In genomic region chr19:2242811-2243210, GRCh38 we compare ENCODE assay signal across 23 cellular contexts. TPM values are rescaled to one million over a fixed set of nuclear protein-coding genes. Genes with fewer than 3 reads are reported as not detected.
DNase-seq lines count a peak whose midpoint lies in the region; ATAC-seq and TF ChIP-seq lines count a peak whose summit lies in the region.
"Had no signal": no experiment of that assay in that cellular context is flagged by ENCODE, and none has a peak within 500 bp of the region (broad histone marks: within the 10 kb centered on the region; RNA-seq: fewer than 3 reads in every experiment).

No MANE protein-coding gene starts in this region.

- 94% methylated on average over 3 of the region's 9 CpGs for WGBS in mammary epithelial cell (ENCODE audit: low coverage, missing lambda C conversion rate)
- no CpG with 5 or more reads among the region's 9 CpGs for WGBS in neuronal stem cell (ENCODE audit: extremely low coverage in 2 of 2, insufficient read length in 2 of 2, insufficient replicate concordance in 1 of 2), 2 donors

- H3K4me3 ChIP-seq in mammary epithelial cell (replicated peaks in 1 of 3; ENCODE audit: insufficient read depth in 1 of 3, low read depth in 2 of 3, low read length in 3 of 3) (no peak overlapping the region), iPS-15b (ENCODE audit: low read depth, low read length) (no peak overlapping the region), neuronal stem cell (ENCODE audit: low read length in 2 of 2) (no peak overlapping the region)
- H3K4me3 ChIP-seq: body of pancreas, transverse colon had no signal

- no peak for DNase-seq in MCF 10A (ENCODE audit: unreplicated experiment)
- DNase-seq in mammary epithelial cell: no peak
- no peak for DNase-seq in T-helper 17 cell
- no peak for DNase-seq in MV-4-11 (lab: John Stamatoyannopoulos, UW)
- no peak for DNase-seq in neuronal stem cell (ENCODE audit: low spot score)
- no peak for DNase-seq in Calu3
- DNase-seq in NCI-H748 (lab: John Stamatoyannopoulos, UW; ENCODE audit: unreplicated experiment): no peak
- DNase-seq: activated CD4-positive, alpha-beta T cell treated with anti-CD3 and anti-CD28 coated beads for 48 hours; activated naive CD8-positive, alpha-beta T cell treated with anti-CD3 and anti-CD28 coated beads, Interleukin-2, amount 50 U/mL, for 24 hours; body of pancreas; C1 segment of cervical spinal cord; kidney glomerular epithelial cell; NCI-H1694; NCI-H748 treated with DMSO at 0.1 percent for 48 hours; SHP77 had no signal

- BruUV-seq in MCF 10A (replicated peaks; lab: Mats Ljungman, UMichigan) (no TSS peak), mammary epithelial cell (replicated peaks; lab: Mats Ljungman, UMichigan) (no TSS peak), Calu3 (replicated peaks; lab: Mats Ljungman, UMichigan) (no TSS peak)

- no peak overlapping the region for H2AK5ac ChIP-seq in neuronal stem cell (ENCODE audit: low read depth, low read length)

- H2BK120ac ChIP-seq in neuronal stem cell (ENCODE audit: low read depth, low read length): no peak overlapping the region

- H3K27me3 Mint-ChIP-seq in MCF 10A (ENCODE audit: insufficient read depth, unreplicated experiment) (no peaks in the 10 kb centered on the region), T-helper 17 cell (no peaks in the 10 kb centered on the region), Calu3 (ENCODE audit: unreplicated experiment) (no peaks in the 10 kb centered on the region)
- H3K27me3 Mint-ChIP-seq: activated naive CD8-positive, alpha-beta T cell treated with anti-CD3 and anti-CD28 coated beads, Interleukin-2, amount 50 U/mL, for 24 hours; memory B cell had no signal

- no peak overlapping the region for H4K91ac ChIP-seq in neuronal stem cell (ENCODE audit: low read depth, low read length, poor library complexity)

- H3K4me2 ChIP-seq in mammary epithelial cell (ENCODE audit: insufficient read depth, low read depth, low read length) (no peak overlapping the region), neuronal stem cell (ENCODE audit: insufficient read depth, low read length, poor library complexity, severe bottlenecking) (no peak overlapping the region)
- H3K4me2 ChIP-seq: KMS-11 had no signal

- H3K4me1 Mint-ChIP-seq in MCF 10A (ENCODE audit: insufficient read depth, unreplicated experiment) (peaks cover 28% of the 10 kb centered on the region), T-helper 17 cell (peaks cover 43% of the 10 kb centered on the region), Calu3 (ENCODE audit: low read depth, unreplicated experiment) (peaks cover 36% of the 10 kb centered on the region)

- no peak overlapping the region for H3K18ac ChIP-seq in neuronal stem cell (ENCODE audit: low read length)

- H3K4me1 ChIP-seq in mammary epithelial cell (ENCODE audit: insufficient read depth, low read length) (peaks cover 37% of the 10 kb centered on the region), iPS-15b (ENCODE audit: control insufficient read depth, insufficient read depth, low read length) (peaks cover 9% of the 10 kb centered on the region), neuronal stem cell (ENCODE audit: control insufficient read depth in 2 of 2, insufficient read depth in 1 of 2, low read depth in 1 of 2, low read length in 2 of 2) (peaks cover 18 to 26% of the 10 kb centered on the region in 2 donors)

- no peak overlapping the region for H3K4me3 Mint-ChIP-seq in MCF 10A (ENCODE audit: unreplicated experiment)
- peak overlapping the region; percentile 67 for H3K4me3 Mint-ChIP-seq in T-helper 17 cell
- H3K4me3 Mint-ChIP-seq in Calu3 (ENCODE audit: low read depth, unreplicated experiment): no peak overlapping the region
- H3K4me3 Mint-ChIP-seq: activated naive CD8-positive, alpha-beta T cell treated with anti-CD3 and anti-CD28 coated beads, Interleukin-2, amount 50 U/mL, for 24 hours; memory B cell had no signal

- H3K27me3 ChIP-seq in mammary epithelial cell (ENCODE audit: insufficient read depth, low read length): no peaks in the 10 kb centered on the region
- no peaks in the 10 kb centered on the region for H3K27me3 ChIP-seq in iPS-15b (ENCODE audit: control insufficient read depth, insufficient read depth, low read length)
- H3K27me3 ChIP-seq in neuronal stem cell (ENCODE audit: control insufficient read depth in 3 of 3, insufficient read depth in 3 of 3, low read depth in 1 of 3, low read length in 3 of 3): no peaks in the 10 kb centered on the region
- H3K27me3 ChIP-seq: body of pancreas, transverse colon had no signal

- intact Hi-C loops in MCF 10A (cut with micrococcal nuclease) (no loop called here), mammary epithelial cell (cut with micrococcal nuclease) (no loop called here), Calu3 (cut with micrococcal nuclease; ENCODE audit: unreplicated experiment) (no loop called here)

- no peak overlapping the region for H3K9ac ChIP-seq in mammary epithelial cell (ENCODE audit: insufficient read depth, low read length)
- H3K9ac ChIP-seq in iPS-15b (ENCODE audit: low read depth, low read length): peak overlapping the region; percentile 1
- no peak overlapping the region for H3K9ac ChIP-seq in neuronal stem cell (ENCODE audit: low read depth, low read length, poor library complexity)
- H3K9ac ChIP-seq: KMS-11 had no signal

- in situ Hi-C loops in mammary epithelial cell (cut with MboI; ENCODE audit: low sequenced_read_pairs in 2 of 2): no loop called here

- ATAC-seq in T-helper 17 cell: no peak
- ATAC-seq: activated naive CD8-positive, alpha-beta T cell treated with anti-CD3 and anti-CD28 coated beads, Interleukin-2, amount 50 U/mL, for 24 hours; body of pancreas; HCT116; right cardiac atrium had no signal

- H2AFZ ChIP-seq in mammary epithelial cell (ENCODE audit: low read depth, low read length) (no peak overlapping the region), neuronal stem cell (ENCODE audit: low read length) (no peak overlapping the region)

- no peak overlapping the region for H2BK15ac ChIP-seq in neuronal stem cell (ENCODE audit: low read length)

- H3K9me3 ChIP-seq in mammary epithelial cell (replicated peaks; ENCODE audit: insufficient read depth, low read length) (no peaks in the 10 kb centered on the region), T-helper 17 cell (ENCODE audit: control insufficient read depth, low read length, poor library complexity, severe bottlenecking) (no peaks in the 10 kb centered on the region), iPS-15b (ENCODE audit: control insufficient read depth, insufficient read depth, low read length) (no peaks in the 10 kb centered on the region), neuronal stem cell (replicated peaks in 1 of 2; ENCODE audit: control insufficient read depth in 2 of 2, insufficient read depth in 1 of 2, low read depth in 1 of 2, low read length in 2 of 2) (no peaks in the 10 kb centered on the region)
- H3K9me3 ChIP-seq: body of pancreas, transverse colon had no signal

- peaks cover 81% of the 10 kb centered on the region for H3K79me2 ChIP-seq in mammary epithelial cell (ENCODE audit: insufficient read depth, low read length)

- POLR2A ChIA-PET in MCF 10A (lab: Yijun Ruan, JAX): no interaction called here

- no peak overlapping the region for H2BK12ac ChIP-seq in neuronal stem cell (ENCODE audit: low read length)

- no peak overlapping the region for H3K4ac ChIP-seq in neuronal stem cell (ENCODE audit: low read length)

- H3K27ac ChIP-seq in mammary epithelial cell (ENCODE audit: insufficient read depth, low read depth, low read length): no peak overlapping the region
- no peak overlapping the region for H3K27ac ChIP-seq in neuronal stem cell (replicated peaks; ENCODE audit: low read length)
- H3K27ac ChIP-seq: body of pancreas, KMS-11 had no signal

- H3K36me3 ChIP-seq in mammary epithelial cell (ENCODE audit: insufficient read depth, low read length): peaks cover 15% of the 10 kb centered on the region
- H3K36me3 ChIP-seq in iPS-15b (ENCODE audit: control insufficient read depth, insufficient read depth, low read length): peaks cover 59% of the 10 kb centered on the region
- H3K36me3 ChIP-seq in neuronal stem cell (replicated peaks in 1 of 2; ENCODE audit: control insufficient read depth in 2 of 2, insufficient read depth in 2 of 2, low read length in 2 of 2): peaks cover 45 to 91% of the 10 kb centered on the region in 2 donors

- TF ChIP-seq CTCF in MCF 10A (IDR thresholded peaks at IDR 0.05; ENCODE audit: unreplicated experiment): no peak
- no peak for TF ChIP-seq CTCF in mammary epithelial cell (conservative IDR thresholded peaks at IDR 0.05 in 1 of 2, IDR thresholded peaks at IDR 0.05 in 1 of 2; ENCODE audit: extremely low read depth in 1 of 2, insufficient read depth in 1 of 2, low read depth in 1 of 2, low read length in 2 of 2)
- TF ChIP-seq CTCF in Calu3 (IDR thresholded peaks at IDR 0.05; ENCODE audit: unreplicated experiment): no peak

- H4K8ac ChIP-seq in neuronal stem cell (ENCODE audit: low read depth, low read length): no peak overlapping the region

- no peak overlapping the region for H3K23ac ChIP-seq in neuronal stem cell (ENCODE audit: low read depth, low read length, poor library complexity)

- H2BK5ac ChIP-seq in neuronal stem cell (ENCODE audit: low read length): no peak overlapping the region

- no peak overlapping the region for H3K14ac ChIP-seq in neuronal stem cell (ENCODE audit: low read length)

- H3K36me3 Mint-ChIP-seq in MCF 10A (ENCODE audit: insufficient read depth, unreplicated experiment) (peaks cover 56% of the 10 kb centered on the region), T-helper 17 cell (ENCODE audit: low read depth) (peaks cover 5% of the 10 kb centered on the region), Calu3 (ENCODE audit: insufficient read depth, unreplicated experiment) (peaks cover 36% of the 10 kb centered on the region)

- peak overlapping the region; percentile 16 for H3K27ac Mint-ChIP-seq in MCF 10A (ENCODE audit: low read depth, unreplicated experiment)
- no peak overlapping the region for H3K27ac Mint-ChIP-seq in T-helper 17 cell
- no peak overlapping the region for H3K27ac Mint-ChIP-seq in Calu3 (ENCODE audit: unreplicated experiment)
- H3K27ac Mint-ChIP-seq: memory B cell had no signal

- H3K9me3 Mint-ChIP-seq in MCF 10A (ENCODE audit: unreplicated experiment) (no peaks in the 10 kb centered on the region), Calu3 (ENCODE audit: low read depth, unreplicated experiment) (no peaks in the 10 kb centered on the region)
- H3K9me3 Mint-ChIP-seq: activated naive CD8-positive, alpha-beta T cell treated with anti-CD3 and anti-CD28 coated beads, Interleukin-2, amount 50 U/mL, for 24 hours had no signal

- dilution Hi-C loops in mammary epithelial cell (cut with HindIII; ENCODE audit: low sequenced_read_pairs): no loop called here

- peaks cover 11% of the 10 kb centered on the region for H4K20me1 ChIP-seq in mammary epithelial cell (ENCODE audit: insufficient read depth, low read length)

- H3K79me1 ChIP-seq in neuronal stem cell (ENCODE audit: low read depth, low read length): peaks cover 41% of the 10 kb centered on the region

- CTCF ChIA-PET in MCF 10A (lab: Yijun Ruan, JAX) (no interaction called here), mammary epithelial cell (lab: Charles Lee; ENCODE audit: low non-redundant PET) (no interaction called here), Calu3 (lab: Charles Lee) (no interaction called here)

RNA-seq across cellular contexts. Expression of gene SF3A2, which starts 6.2 kb away (rescaled TPM):
- total RNA-seq in MCF 10A (2022): 101 and 119 TPM in 2 replicates
- total RNA-seq in mammary epithelial cell: 10 to 100 TPM; 21.0 to 68.9 TPM
- polyA plus RNA-seq in mammary epithelial cell: 30.5 TPM
- polyA minus RNA-seq in mammary epithelial cell: 19.9 TPM
- total RNA-seq in T-helper 17 cell: 100 to 1,000 TPM; 119 to 135 TPM
- polyA plus RNA-seq in neuronal stem cell (2013, experiment 1 of 2): 117 TPM
- polyA plus RNA-seq in neuronal stem cell (2013, experiment 2 of 2): 115 TPM
- 83.0 and 83.6 TPM in 2 replicates for total RNA-seq in Calu3 (2022)

RNA-seq across cellular contexts. Expression of gene AMH, which starts 6.3 kb away (rescaled TPM):
- 11.9 and 21.2 TPM in 2 replicates for total RNA-seq in MCF 10A (2022)
- 1 to 10 TPM; 1.2 to 3.1 TPM for total RNA-seq in mammary epithelial cell
- 0.23 TPM for polyA plus RNA-seq in mammary epithelial cell
- polyA minus RNA-seq in mammary epithelial cell: not detected
- total RNA-seq in T-helper 17 cell: 1 to 10 TPM in 1 of 2 donors, under 1 TPM in 1; 0.50 to 2.7 TPM
- 10.1 TPM for polyA plus RNA-seq in neuronal stem cell (2013, experiment 1 of 2)
- polyA plus RNA-seq in neuronal stem cell (2013, experiment 2 of 2): 9.2 TPM
- 3.7 and 5.0 TPM in 2 replicates for total RNA-seq in Calu3 (2022)

RNA-seq across cellular contexts. Expression of gene PLEKHJ1, which starts 6.7 kb away (rescaled TPM):
- total RNA-seq in MCF 10A (2022) (44.3 and 54.1 TPM in 2 replicates), mammary epithelial cell (10 to 100 TPM; 33.0 to 61.5 TPM), T-helper 17 cell (10 to 100 TPM; 38.6 to 40.2 TPM), Calu3 (2022) (38.7 and 43.5 TPM in 2 replicates)
- polyA plus RNA-seq in mammary epithelial cell: 68.8 TPM
- 62.8 TPM for polyA minus RNA-seq in mammary epithelial cell
- 94.6 TPM for polyA plus RNA-seq in neuronal stem cell (2013, experiment 1 of 2)
- polyA plus RNA-seq in neuronal stem cell (2013, experiment 2 of 2): 92.1 TPM

RNA-seq across cellular contexts. Expression of gene JSRP1, which starts 13.4 kb away (rescaled TPM):
- total RNA-seq in MCF 10A (2022) (0.37 and 0.49 TPM in 2 replicates), mammary epithelial cell (under 1 TPM in 1 of 2 donors, not detected in 1; 0.38 TPM), T-helper 17 cell (1 to 10 TPM in 1 of 2 donors, under 1 TPM in 1; 0.55 to 1.0 TPM), Calu3 (2022) (0.73 TPM in 1 of 2 replicates, not detected in the other)
- polyA plus RNA-seq in mammary epithelial cell: not detected
- polyA minus RNA-seq in mammary epithelial cell: not detected
- 0.22 TPM for polyA plus RNA-seq in neuronal stem cell (2013, experiment 1 of 2)
- 0.15 TPM for polyA plus RNA-seq in neuronal stem cell (2013, experiment 2 of 2)
- total RNA-seq: body of pancreas, right cardiac atrium had no signal

RNA-seq across cellular contexts. Expression of gene PEAK3, which starts 39.2 kb away (rescaled TPM):
- total RNA-seq in MCF 10A (2022): not detected in 2 replicates
- not detected for total RNA-seq in mammary epithelial cell
- polyA plus RNA-seq in mammary epithelial cell: not detected
- polyA minus RNA-seq in mammary epithelial cell: not detected
- not detected for total RNA-seq in T-helper 17 cell
- polyA plus RNA-seq in neuronal stem cell (2013, experiment 1 of 2): not detected
- not detected for polyA plus RNA-seq in neuronal stem cell (2013, experiment 2 of 2)
- total RNA-seq in Calu3 (2022): not detected in 2 replicates
- total RNA-seq: OCI-LY7, osteoblast had no signal
